Comparison of ENCODE assay signal across 8 cellular contexts in the genomic region with DNA sequence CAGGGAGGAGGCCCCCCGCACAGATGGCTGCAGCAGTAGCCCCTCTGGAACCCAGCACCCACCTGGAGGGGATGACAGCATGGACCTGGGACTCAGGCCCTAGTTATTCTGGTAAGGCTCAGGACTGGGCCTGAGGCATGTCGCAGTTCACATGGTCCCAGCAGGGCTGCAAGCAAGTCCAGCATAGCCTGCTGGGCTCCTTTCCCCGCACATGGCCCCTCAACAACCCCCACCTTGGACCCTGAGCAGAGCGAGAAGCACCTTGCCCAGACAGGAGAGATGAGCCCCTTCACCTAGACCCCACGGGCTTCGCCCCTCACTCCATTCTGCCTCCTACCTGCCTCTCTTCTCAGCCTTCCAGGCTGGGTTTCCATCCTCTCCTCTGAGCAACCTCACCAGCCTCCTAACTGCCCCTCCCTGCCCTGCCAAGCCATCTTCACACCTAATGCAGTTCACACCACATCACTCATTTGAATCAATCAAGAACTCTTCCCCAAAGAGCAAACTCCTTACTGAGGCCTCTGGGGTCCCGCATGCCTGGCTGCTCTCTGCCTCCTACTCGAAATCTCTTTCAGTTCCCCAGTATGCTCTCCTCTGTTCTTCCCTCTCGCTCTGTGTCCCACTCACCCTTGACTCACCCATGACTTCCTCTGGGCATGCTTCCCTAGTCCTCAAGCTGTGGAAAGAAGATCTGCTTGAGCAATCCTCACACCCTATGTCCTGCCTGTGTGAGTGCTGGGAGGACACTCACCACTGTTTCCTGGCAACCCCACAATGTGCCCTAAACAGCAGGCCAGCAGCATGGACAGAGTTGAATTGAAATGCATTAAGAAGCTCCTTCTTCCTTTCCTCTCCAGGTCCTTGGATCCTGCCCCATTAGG. TPM values are rescaled to one million over a fixed set of nuclear protein-coding genes. Genes with fewer than 3 reads are reported as not detected.
DNase-seq lines count a peak whose midpoint lies in the region; ATAC-seq and TF ChIP-seq lines count a peak whose summit lies in the region.

No MANE protein-coding gene starts in this region.

- no peaks in the 10 kb centered on the region for H3K36me3 ChIP-seq in WERI-Rb-1

- POLR2A ChIA-PET in AG04449 (lab: Yijun Ruan, JAX): interaction anchor here (0.5 to 1.2 kb wide), 2 partner anchors 24 to 225 kb away, joined by 3 to 4 read pairs; a partner anchor contains a TSS

- no peak for TF ChIP-seq CTCF in AG04449 (IDR thresholded peaks at IDR 0.05; ENCODE audit: insufficient read depth, low read length, missing control alignments)
- no peak for TF ChIP-seq CTCF in fibroblast of pulmonary artery (IDR thresholded peaks at IDR 0.05; ENCODE audit: low read length, missing control alignments)
- no peak for TF ChIP-seq CTCF in omental fat pad (IDR thresholded peaks at IDR 0.05)
- TF ChIP-seq CTCF in WERI-Rb-1 (IDR thresholded peaks at IDR 0.05; ENCODE audit: low read depth, low read length): no peak

- H3K4me3 ChIP-seq in AG04449 (ENCODE audit: low read depth, low read length): no peak overlapping the region
- H3K4me3 ChIP-seq in fibroblast of pulmonary artery (replicated peaks; ENCODE audit: low read depth, low read length): no peak overlapping the region
- H3K4me3 ChIP-seq in WERI-Rb-1 (ENCODE audit: low read depth, low read length): no peak overlapping the region

- no peak overlapping the region for H3K27ac ChIP-seq in WERI-Rb-1

- no peaks in the 10 kb centered on the region for H3K27me3 ChIP-seq in WERI-Rb-1 (ENCODE audit: insufficient read depth, low read depth, severe bottlenecking)

- DNase-seq in AG04449 (ENCODE audit: low read depth, low spot score) (peak; percentile 94), GOT3 (lab: John Stamatoyannopoulos, UW) (peak; percentile 71), SW 1271 (lab: John Stamatoyannopoulos, UW) (peak; percentile 58 to 76), fibroblast of pulmonary artery (ENCODE audit: low read depth) (peak; percentile 99), omental fat pad (ENCODE audit: low spot score) (no peak), NCI-H146 treated with DMSO at 0.1 percent for 48 hours (lab: John Stamatoyannopoulos, UW; ENCODE audit: unreplicated experiment) (no peak), WERI-Rb-1 (no peak)

- ATAC-seq in omental fat pad (ENCODE audit: low FRiP score): peak; percentile 71
- no peak for ATAC-seq in HG03378 (IDR thresholded peaks at IDR 0.05; ENCODE audit: unreplicated experiment)

- no peaks in the 10 kb centered on the region for H3K9me3 ChIP-seq in WERI-Rb-1 (ENCODE audit: severe bottlenecking)

- CTCF ChIA-PET in AG04449 (lab: Yijun Ruan, JAX): interaction anchor here (1.2 to 2.2 kb wide), 5 partner anchors 14 to 350 kb away, joined by 4 to 8 read pairs (median 4); no protein-coding TSS in a partner anchor

RNA-seq across cellular contexts. Expression of a gene that starts 9.4 kb away (rescaled TPM):
- 100 to 1,000 TPM in 1 of 4 donors, 10 to 100 TPM in 3; 50.2 to 103 (median 77.0) TPM for total RNA-seq in omental fat pad

RNA-seq across cellular contexts. Expression of a gene that starts 32.3 kb away (rescaled TPM):
- total RNA-seq in omental fat pad: 10 to 100 TPM; 24.6 to 43.7 (median 33.5) TPM

RNA-seq across cellular contexts. Expression of a gene that starts 51.5 kb away (rescaled TPM):
- 10 to 100 TPM; 14.9 to 32.6 (median 19.9) TPM for total RNA-seq in omental fat pad

Comparison
In these comparisons a context has a peak if more than half of its experiments do, and no peak if none do; other contexts are left out.
1. DNase-seq: peak in AG04449 (single experiment), GOT3 (single experiment), SW 1271 (2 of 2) and fibroblast of pulmonary artery (single experiment); none in omental fat pad (single experiment), NCI-H146 treated with DMSO at 0.1 percent for 48 hours (single experiment) and WERI-Rb-1 (single experiment).